Comparison of ENCODE assay signal across 12 cellular contexts in genomic region chr22:30307026-30307574, GRCh38. TPM values are rescaled to one million over a fixed set of nuclear protein-coding genes. Genes with fewer than 3 reads are reported as not detected.
DNase-seq lines count a peak whose midpoint lies in the region; ATAC-seq and TF ChIP-seq lines count a peak whose summit lies in the region.
"Had no signal": no experiment of that assay in that cellular context is flagged by ENCODE, and none has a peak within 500 bp of the region (broad histone marks: within the 10 kb centered on the region; RNA-seq: fewer than 3 reads in every experiment).

No MANE protein-coding gene starts in this region.

- H3K4me2 ChIP-seq in parathyroid adenoma (ENCODE audit: low read length), result peak overlapping the region; percentile 10

- POLR2A ChIA-PET in CD4-positive, alpha-beta T cell (lab: Charles Lee), result interaction anchor here (1.0 to 11.8 kb wide), 15 partner anchors 8 to 130 kb away, joined by 3 to 290 read pairs (median 7); partner anchors contain the start of genes CASTOR1, CCDC157, SF3A1 and TBC1D10A

- CTCF ChIA-PET in CD4-positive, alpha-beta T cell (lab: Charles Lee), result interaction anchor here (1.4 to 7.9 kb wide), 2 partner anchors 17 kb away, joined by 4 to 59 read pairs; partner anchors contain the start of gene CASTOR1

- no peak for TF ChIP-seq CTCF in CD4-positive, alpha-beta T cell (IDR thresholded peaks at IDR 0.05)
- no peak for TF ChIP-seq CTCF in parathyroid adenoma (IDR thresholded peaks at IDR 0.05)

- peaks cover 30% of the 10 kb centered on the region for H3K79me2 ChIP-seq in parathyroid adenoma

- H3K27me3 Mint-ChIP-seq in CD4-positive, alpha-beta T cell, result no peaks in the 10 kb centered on the region
- no peaks in the 10 kb centered on the region for H3K27me3 Mint-ChIP-seq in central memory CD8-positive, alpha-beta T cell

- H3K27ac Mint-ChIP-seq in CD4-positive, alpha-beta T cell, result peak overlapping the region; percentile 83
- peak overlapping the region; percentile 92 for H3K27ac Mint-ChIP-seq in central memory CD8-positive, alpha-beta T cell (ENCODE audit: low read depth)

- peaks cover 77% of the 10 kb centered on the region for H3K4me1 ChIP-seq in parathyroid adenoma

- no peak for ATAC-seq in CD4-positive, alpha-beta T cell (ENCODE audit: poor library complexity)
- ATAC-seq in central memory CD8-positive, alpha-beta T cell (replicated peaks; ENCODE audit: extremely low read depth, poor library complexity, severe bottlenecking), result no peak
- ATAC-seq in HG02588 (IDR thresholded peaks at IDR 0.05; ENCODE audit: unreplicated experiment) (no peak), GM21528 (IDR thresholded peaks at IDR 0.05; ENCODE audit: low FRiP score, unreplicated experiment) (no peak)

- no peaks in the 10 kb centered on the region for H3K27me3 ChIP-seq in CD4-positive, alpha-beta T cell (ENCODE audit: control insufficient read depth, insufficient read depth, low read length)
- H3K27me3 ChIP-seq in parathyroid adenoma (ENCODE audit: control insufficient read depth, insufficient read depth, low read length), result no peaks in the 10 kb centered on the region

- no peak overlapping the region for H2AFZ ChIP-seq in parathyroid adenoma

- no peaks in the 10 kb centered on the region for H3K9me3 ChIP-seq in CD4-positive, alpha-beta T cell (ENCODE audit: control insufficient read depth, low read length)
- H3K9me3 ChIP-seq in parathyroid adenoma (ENCODE audit: control insufficient read depth, low read length), result no peaks in the 10 kb centered on the region

- DNase-seq in CD4-positive, alpha-beta T cell, result no peak
- DNase-seq in Jurkat, Clone E6-1 (ENCODE audit: low read depth, low spot score), result peak; percentile 46
- DNase-seq in central memory CD8-positive, alpha-beta T cell (ENCODE audit: low spot score in 2 of 2), result no peak
- no peak for DNase-seq in NCI-H2081 treated with DMSO at 0.1 percent for 48 hours (lab: John Stamatoyannopoulos, UW)
- DNase-seq in DMS 273 treated with DMSO at 0.1 percent for 48 hours (lab: John Stamatoyannopoulos, UW), result no peak
- DNase-seq: DMS53, NCI-H524, SW 1271 had no signal

- peaks cover 33% of the 10 kb centered on the region for H3K36me3 Mint-ChIP-seq in CD4-positive, alpha-beta T cell (ENCODE audit: low read depth)
- peaks cover 12% of the 10 kb centered on the region for H3K36me3 Mint-ChIP-seq in central memory CD8-positive, alpha-beta T cell (ENCODE audit: insufficient read depth)

- H3K4me1 Mint-ChIP-seq in CD4-positive, alpha-beta T cell (ENCODE audit: low read depth), result peaks cover 97% of the 10 kb centered on the region
- peaks cover 94% of the 10 kb centered on the region for H3K4me1 Mint-ChIP-seq in central memory CD8-positive, alpha-beta T cell

- intact Hi-C loops in CD4-positive, alpha-beta T cell (cut with DNase I, micrococcal nuclease), result loop anchor here in 1 of 2 experiments (2.0 to 5.0 kb wide), 4 partner anchors 18 to 130 kb away; partner anchors contain the start of genes CASTOR1, CCDC157 and SF3A1

- H3K9me3 Mint-ChIP-seq in CD4-positive, alpha-beta T cell, result no peaks in the 10 kb centered on the region
- no peaks in the 10 kb centered on the region for H3K9me3 Mint-ChIP-seq in central memory CD8-positive, alpha-beta T cell

- H3K4me3 Mint-ChIP-seq in CD4-positive, alpha-beta T cell, result peak overlapping the region; percentile 49
- H3K4me3 Mint-ChIP-seq in central memory CD8-positive, alpha-beta T cell, result peak overlapping the region; percentile 76

- peak overlapping the region; percentile 74 for H3K27ac ChIP-seq in CD4-positive, alpha-beta T cell (ENCODE audit: low read depth, low read length)
- H3K27ac ChIP-seq in parathyroid adenoma, result peak overlapping the region; percentile 74

- no peak overlapping the region for H3K9ac ChIP-seq in parathyroid adenoma

- H3K36me3 ChIP-seq in parathyroid adenoma (ENCODE audit: control insufficient read depth, insufficient read depth, low read length), result no peaks in the 10 kb centered on the region

- H3K4me3 ChIP-seq in Jurkat, Clone E6-1 (ENCODE audit: low read length), result peak overlapping the region; percentile 63
- peak overlapping the region; percentile 22 for H3K4me3 ChIP-seq in parathyroid adenoma (ENCODE audit: low read depth, low read length)

RNA-seq across cellular contexts. Expression of gene CASTOR1, which starts 17.8 kb away (rescaled TPM):
- total RNA-seq in CD4-positive, alpha-beta T cell, result 1 to 10 TPM; 7.9 to 8.8 TPM
- polyA plus RNA-seq in Jurkat, Clone E6-1 (2012; ENCODE audit: insufficient read depth, insufficient read length), result 12.7 TPM

RNA-seq across cellular contexts. Expression of gene TBC1D10A, which starts 19.6 kb away (rescaled TPM):
- 10 to 100 TPM; 38.9 to 41.8 TPM for total RNA-seq in CD4-positive, alpha-beta T cell
- 24.0 TPM for polyA plus RNA-seq in Jurkat, Clone E6-1 (2012; ENCODE audit: insufficient read depth, insufficient read length)

RNA-seq across cellular contexts. Expression of gene OSM, which starts 40.4 kb away (rescaled TPM):
- 10 to 100 TPM; 13.9 to 16.7 TPM for total RNA-seq in CD4-positive, alpha-beta T cell
- polyA plus RNA-seq in Jurkat, Clone E6-1 (2012; ENCODE audit: insufficient read depth, insufficient read length), result not detected
- total RNA-seq: H1 had no signal
- polyA plus RNA-seq: H1 had no signal

RNA-seq across cellular contexts. Expression of gene SF3A1, which starts 49.6 kb away (rescaled TPM):
- total RNA-seq in CD4-positive, alpha-beta T cell, result 100 to 1,000 TPM; 335 to 388 TPM
- 198 TPM for polyA plus RNA-seq in Jurkat, Clone E6-1 (2012; ENCODE audit: insufficient read depth, insufficient read length)

RNA-seq across cellular contexts. Expression of gene CCDC157, which starts 49.7 kb away (rescaled TPM):
- 10 to 100 TPM in 1 of 2 experiments, 1 to 10 TPM in 1; 8.3 to 10.1 TPM for total RNA-seq in CD4-positive, alpha-beta T cell
- polyA plus RNA-seq in Jurkat, Clone E6-1 (2012; ENCODE audit: insufficient read depth, insufficient read length), result 2.6 TPM
